In the genomic region with DNA sequence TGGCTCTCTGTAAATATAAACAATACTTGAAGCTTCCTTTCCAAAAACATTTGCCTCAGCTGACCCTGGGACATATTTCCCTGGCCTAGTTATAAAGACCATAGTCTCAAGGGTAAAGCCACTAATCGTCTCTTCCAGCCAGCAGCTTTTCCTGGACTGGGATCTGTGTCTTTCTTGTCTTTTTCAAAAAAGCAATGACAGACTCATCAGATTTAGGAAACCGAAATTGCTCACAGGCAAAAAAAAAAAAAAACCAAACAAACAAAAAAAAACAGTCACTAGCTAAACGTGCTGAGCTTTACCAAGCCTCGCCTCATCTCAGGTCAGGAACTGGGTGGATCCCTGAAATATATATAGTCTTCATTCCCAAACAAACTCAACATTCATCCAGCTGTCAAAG, we compare ENCODE assay signal across 2 cellular contexts.
TF ChIP-seq lines count a peak whose summit lies in the region.

No MANE protein-coding gene starts in this region.

TF ChIP-seq in SK-N-SH, 30 proteins besides CTCF, POLR2A, EP300 and RAD21 (continued from another document):
- TF ChIP-seq, protein P1, sequence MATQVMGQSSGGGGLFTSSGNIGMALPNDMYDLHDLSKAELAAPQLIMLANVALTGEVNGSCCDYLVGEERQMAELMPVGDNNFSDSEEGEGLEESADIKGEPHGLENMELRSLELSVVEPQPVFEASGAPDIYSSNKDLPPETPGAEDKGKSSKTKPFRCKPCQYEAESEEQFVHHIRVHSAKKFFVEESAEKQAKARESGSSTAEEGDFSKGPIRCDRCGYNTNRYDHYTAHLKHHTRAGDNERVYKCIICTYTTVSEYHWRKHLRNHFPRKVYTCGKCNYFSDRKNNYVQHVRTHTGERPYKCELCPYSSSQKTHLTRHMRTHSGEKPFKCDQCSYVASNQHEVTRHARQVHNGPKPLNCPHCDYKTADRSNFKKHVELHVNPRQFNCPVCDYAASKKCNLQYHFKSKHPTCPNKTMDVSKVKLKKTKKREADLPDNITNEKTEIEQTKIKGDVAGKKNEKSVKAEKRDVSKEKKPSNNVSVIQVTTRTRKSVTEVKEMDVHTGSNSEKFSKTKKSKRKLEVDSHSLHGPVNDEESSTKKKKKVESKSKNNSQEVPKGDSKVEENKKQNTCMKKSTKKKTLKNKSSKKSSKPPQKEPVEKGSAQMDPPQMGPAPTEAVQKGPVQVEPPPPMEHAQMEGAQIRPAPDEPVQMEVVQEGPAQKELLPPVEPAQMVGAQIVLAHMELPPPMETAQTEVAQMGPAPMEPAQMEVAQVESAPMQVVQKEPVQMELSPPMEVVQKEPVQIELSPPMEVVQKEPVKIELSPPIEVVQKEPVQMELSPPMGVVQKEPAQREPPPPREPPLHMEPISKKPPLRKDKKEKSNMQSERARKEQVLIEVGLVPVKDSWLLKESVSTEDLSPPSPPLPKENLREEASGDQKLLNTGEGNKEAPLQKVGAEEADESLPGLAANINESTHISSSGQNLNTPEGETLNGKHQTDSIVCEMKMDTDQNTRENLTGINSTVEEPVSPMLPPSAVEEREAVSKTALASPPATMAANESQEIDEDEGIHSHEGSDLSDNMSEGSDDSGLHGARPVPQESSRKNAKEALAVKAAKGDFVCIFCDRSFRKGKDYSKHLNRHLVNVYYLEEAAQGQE (IDR thresholded peaks at IDR 0.05; ENCODE audit: low read depth, low read length) = no peak
- TF ChIP-seq JUND (IDR thresholded peaks at IDR 0.05) = no peak
- TF ChIP-seq, protein P2, sequence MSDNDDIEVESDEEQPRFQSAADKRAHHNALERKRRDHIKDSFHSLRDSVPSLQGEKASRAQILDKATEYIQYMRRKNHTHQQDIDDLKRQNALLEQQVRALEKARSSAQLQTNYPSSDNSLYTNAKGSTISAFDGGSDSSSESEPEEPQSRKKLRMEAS (IDR thresholded peaks at IDR 0.05; ENCODE audit: low read depth) = no peak
- no peak for TF ChIP-seq FOXM1 (IDR thresholded peaks at IDR 0.05; ENCODE audit: low read depth)
- TF ChIP-seq SIN3A (IDR thresholded peaks at IDR 0.05; ENCODE audit: borderline replicate concordance, low read depth, low read length) = no peak
- no peak for TF ChIP-seq NRF1 (IDR thresholded peaks at IDR 0.05; ENCODE audit: low read depth, low read length)
- no peak for TF ChIP-seq MEF2A (IDR thresholded peaks at IDR 0.05; ENCODE audit: borderline replicate concordance, low read depth)
- no peak for TF ChIP-seq RFX5 (IDR thresholded peaks at IDR 0.05; ENCODE audit: low read length)
- TF ChIP-seq RXRA (IDR thresholded peaks at IDR 0.05; ENCODE audit: borderline replicate concordance, low read depth) = no peak

TF ChIP-seq in SK-N-SH treated with all-trans-retinoic acid at 6 μM for 48 hours, 23 proteins besides CTCF, POLR2A, EP300 and RAD21 (continued from another document):
- TF ChIP-seq, protein P3, sequence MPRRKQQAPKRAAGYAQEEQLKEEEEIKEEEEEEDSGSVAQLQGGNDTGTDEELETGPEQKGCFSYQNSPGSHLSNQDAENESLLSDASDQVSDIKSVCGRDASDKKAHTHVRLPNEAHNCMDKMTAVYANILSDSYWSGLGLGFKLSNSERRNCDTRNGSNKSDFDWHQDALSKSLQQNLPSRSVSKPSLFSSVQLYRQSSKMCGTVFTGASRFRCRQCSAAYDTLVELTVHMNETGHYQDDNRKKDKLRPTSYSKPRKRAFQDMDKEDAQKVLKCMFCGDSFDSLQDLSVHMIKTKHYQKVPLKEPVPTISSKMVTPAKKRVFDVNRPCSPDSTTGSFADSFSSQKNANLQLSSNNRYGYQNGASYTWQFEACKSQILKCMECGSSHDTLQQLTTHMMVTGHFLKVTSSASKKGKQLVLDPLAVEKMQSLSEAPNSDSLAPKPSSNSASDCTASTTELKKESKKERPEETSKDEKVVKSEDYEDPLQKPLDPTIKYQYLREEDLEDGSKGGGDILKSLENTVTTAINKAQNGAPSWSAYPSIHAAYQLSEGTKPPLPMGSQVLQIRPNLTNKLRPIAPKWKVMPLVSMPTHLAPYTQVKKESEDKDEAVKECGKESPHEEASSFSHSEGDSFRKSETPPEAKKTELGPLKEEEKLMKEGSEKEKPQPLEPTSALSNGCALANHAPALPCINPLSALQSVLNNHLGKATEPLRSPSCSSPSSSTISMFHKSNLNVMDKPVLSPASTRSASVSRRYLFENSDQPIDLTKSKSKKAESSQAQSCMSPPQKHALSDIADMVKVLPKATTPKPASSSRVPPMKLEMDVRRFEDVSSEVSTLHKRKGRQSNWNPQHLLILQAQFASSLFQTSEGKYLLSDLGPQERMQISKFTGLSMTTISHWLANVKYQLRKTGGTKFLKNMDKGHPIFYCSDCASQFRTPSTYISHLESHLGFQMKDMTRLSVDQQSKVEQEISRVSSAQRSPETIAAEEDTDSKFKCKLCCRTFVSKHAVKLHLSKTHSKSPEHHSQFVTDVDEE (CRISPR knock-in tag; IDR thresholded peaks at IDR 0.05) = no peak
- no peak for TF ChIP-seq TCF4 (CRISPR knock-in tag; IDR thresholded peaks at IDR 0.05; ENCODE audit: borderline replicate concordance)
- no peak for TF ChIP-seq ZFP3 (CRISPR knock-in tag; IDR thresholded peaks at IDR 0.05)
- TF ChIP-seq RARB (CRISPR knock-in tag; IDR thresholded peaks at IDR 0.05) = no peak
- TF ChIP-seq, protein P4, sequence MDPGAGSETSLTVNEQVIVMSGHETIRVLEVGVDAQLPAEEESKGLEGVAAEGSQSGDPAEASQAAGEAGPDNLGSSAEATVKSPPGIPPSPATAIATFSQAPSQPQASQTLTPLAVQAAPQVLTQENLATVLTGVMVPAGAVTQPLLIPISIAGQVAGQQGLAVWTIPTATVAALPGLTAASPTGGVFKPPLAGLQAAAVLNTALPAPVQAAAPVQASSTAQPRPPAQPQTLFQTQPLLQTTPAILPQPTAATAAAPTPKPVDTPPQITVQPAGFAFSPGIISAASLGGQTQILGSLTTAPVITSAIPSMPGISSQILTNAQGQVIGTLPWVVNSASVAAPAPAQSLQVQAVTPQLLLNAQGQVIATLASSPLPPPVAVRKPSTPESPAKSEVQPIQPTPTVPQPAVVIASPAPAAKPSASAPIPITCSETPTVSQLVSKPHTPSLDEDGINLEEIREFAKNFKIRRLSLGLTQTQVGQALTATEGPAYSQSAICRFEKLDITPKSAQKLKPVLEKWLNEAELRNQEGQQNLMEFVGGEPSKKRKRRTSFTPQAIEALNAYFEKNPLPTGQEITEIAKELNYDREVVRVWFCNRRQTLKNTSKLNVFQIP (CRISPR knock-in tag; IDR thresholded peaks at IDR 0.05; ENCODE audit: borderline replicate concordance, low read depth) = no peak
- TF ChIP-seq CSDC2 (CRISPR knock-in tag; IDR thresholded peaks at IDR 0.05) = no peak
- TF ChIP-seq OSR1 (CRISPR knock-in tag; IDR thresholded peaks at IDR 0.05) = no peak
- no peak for TF ChIP-seq ZFP30 (CRISPR knock-in tag; IDR thresholded peaks at IDR 0.05)
- TF ChIP-seq, protein P5, sequence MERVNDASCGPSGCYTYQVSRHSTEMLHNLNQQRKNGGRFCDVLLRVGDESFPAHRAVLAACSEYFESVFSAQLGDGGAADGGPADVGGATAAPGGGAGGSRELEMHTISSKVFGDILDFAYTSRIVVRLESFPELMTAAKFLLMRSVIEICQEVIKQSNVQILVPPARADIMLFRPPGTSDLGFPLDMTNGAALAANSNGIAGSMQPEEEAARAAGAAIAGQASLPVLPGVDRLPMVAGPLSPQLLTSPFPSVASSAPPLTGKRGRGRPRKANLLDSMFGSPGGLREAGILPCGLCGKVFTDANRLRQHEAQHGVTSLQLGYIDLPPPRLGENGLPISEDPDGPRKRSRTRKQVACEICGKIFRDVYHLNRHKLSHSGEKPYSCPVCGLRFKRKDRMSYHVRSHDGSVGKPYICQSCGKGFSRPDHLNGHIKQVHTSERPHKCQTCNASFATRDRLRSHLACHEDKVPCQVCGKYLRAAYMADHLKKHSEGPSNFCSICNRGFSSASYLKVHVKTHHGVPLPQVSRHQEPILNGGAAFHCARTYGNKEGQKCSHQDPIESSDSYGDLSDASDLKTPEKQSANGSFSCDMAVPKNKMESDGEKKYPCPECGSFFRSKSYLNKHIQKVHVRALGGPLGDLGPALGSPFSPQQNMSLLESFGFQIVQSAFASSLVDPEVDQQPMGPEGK (CRISPR knock-in tag; IDR thresholded peaks at IDR 0.05; ENCODE audit: borderline replicate concordance) = no peak
TF ChIP-seq in SK-N-SH treated with all-trans-retinoic acid at 6 μM for 48 hours: peak in this region for 0.
